Comparison of ENCODE assay signal across 13 cellular contexts in the genomic region with DNA sequence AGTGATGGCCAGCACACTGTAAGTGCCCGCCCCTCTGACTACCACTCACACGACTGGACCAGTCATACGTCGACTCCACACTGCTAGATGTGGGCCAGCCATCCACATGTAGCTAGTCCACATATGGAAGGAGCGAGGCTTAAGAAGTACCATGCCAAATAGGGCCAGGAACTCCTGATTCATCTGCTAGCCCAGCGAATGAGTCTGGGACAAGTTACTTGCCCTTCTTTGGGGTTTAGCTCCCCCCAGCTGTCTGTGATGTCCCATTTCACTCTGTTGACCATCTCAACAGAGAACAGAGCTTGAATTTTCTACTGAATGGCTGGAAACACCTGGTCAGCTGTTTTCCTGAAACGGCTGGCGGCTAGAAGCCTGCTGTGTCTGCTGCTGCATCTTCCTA. TPM values are rescaled to one million over a fixed set of nuclear protein-coding genes. Genes with fewer than 3 reads are reported as not detected.
DNase-seq lines count a peak whose midpoint lies in the region; ATAC-seq, FAIRE-seq and TF ChIP-seq lines count a peak whose summit lies in the region.
"Had no signal": no experiment of that assay in that cellular context is flagged by ENCODE, and none has a peak within 500 bp of the region (broad histone marks: within the 10 kb centered on the region; RNA-seq: fewer than 3 reads in every experiment).

No MANE protein-coding gene starts in this region.

- H3K4me3 ChIP-seq in breast epithelium, result peak overlapping the region in 2 of 3 donors; percentile 88 to 96
- no peak overlapping the region; a peak in 1 of 6 replicates for H3K4me3 ChIP-seq in HepG2 (replicated peaks in 1 of 3; ENCODE audit: insufficient read depth in 1 of 3, low read depth in 2 of 3, low read length in 3 of 3)
- H3K4me3 ChIP-seq in spleen, result peak overlapping the region in 1 of 8 donors; percentile 2

- TF ChIP-seq RAD21 in HepG2 (CRISPR knock-in tag; IDR thresholded peaks at IDR 0.05), result no peak

- H3K4me1 ChIP-seq in breast epithelium (peaks cover 20 to 24% of the 10 kb centered on the region in 2 donors), HepG2 (ENCODE audit: insufficient read depth, low read length) (peaks cover 87% of the 10 kb centered on the region), spleen (peaks cover 12 to 90% (median 45%) of the 10 kb centered on the region in 6 donors)

- no peak for FAIRE-seq in HepG2 (lab: Jason Lieb, UNC)
- FAIRE-seq: GM12891, urothelium cell line had no signal

- intact Hi-C loops in breast epithelium (cut with DNase I; ENCODE audit: low total_unique reads), result no loop called here
- intact Hi-C loops in HepG2 (cut with micrococcal nuclease; ENCODE audit: unreplicated experiment), result no loop called here
- intact Hi-C loops in spleen (cut with DNase I; ENCODE audit: low total_unique reads), result no loop called here

- no peak overlapping the region for H2AFZ ChIP-seq in HepG2 (ENCODE audit: low read length)

- H3K27ac ChIP-seq in breast epithelium (peak overlapping the region; percentile 97 to 99), HepG2 (ENCODE audit: extremely low read length, insufficient read depth, low read length) (peak overlapping the region; percentile 49), spleen (peak overlapping the region in 7 of 8 donors; percentile 44 to 93 (median 74))

- TF ChIP-seq EP300 in HepG2 (IDR thresholded peaks at IDR 0.05; ENCODE audit: low read depth in 2 of 2, low read length in 2 of 2), result no peak
- no peak for TF ChIP-seq EP300 in HepG2 (CRISPR knock-in tag; IDR thresholded peaks at IDR 0.05; ENCODE audit: borderline replicate concordance)

- in situ Hi-C loops in HepG2 (cut with HindIII; ENCODE audit: extremely low pct_ligation_motif_present, low pct_unique_long_range_greater_than_20kb), result no loop called here

- H3K4me2 ChIP-seq in HepG2 (ENCODE audit: low read depth, low read length), result peak overlapping the region; percentile 21

- WGBS in HepG2 (ENCODE audit: low lambda C conversion rate), result 78% methylated on average over 7 of the region's 8 CpGs
- WGBS in spleen, 5 donors, result 75 to 95% (median 89%) methylated on average over 8 of the region's 8 CpGs

- no peak for TF ChIP-seq CTCF in breast epithelium (IDR thresholded peaks at IDR 0.05)
- TF ChIP-seq CTCF in HepG2 (CRISPR knock-in tag; IDR thresholded peaks at IDR 0.05), result no peak
- no peak for TF ChIP-seq CTCF in spleen (IDR thresholded peaks at IDR 0.05 in 8 of 11, conservative IDR thresholded peaks at IDR 0.05 in 3 of 11)

- H3K27me3 ChIP-seq in breast epithelium (no peaks in the 10 kb centered on the region), HepG2 (ENCODE audit: control insufficient read depth in 1 of 2, insufficient read depth in 2 of 2, low read length in 2 of 2) (no peaks in the 10 kb centered on the region), spleen (replicated peaks in 1 of 7) (no peaks in the 10 kb centered on the region)

- no peaks in the 10 kb centered on the region for H4K20me1 ChIP-seq in HepG2 (ENCODE audit: insufficient read depth, low read length)

- DNase-seq in HCEC 1CT (peak; percentile 61), breast epithelium (ENCODE audit: low spot score in 2 of 2) (peak in 1 of 2 donors; percentile 66), HepG2 (ENCODE audit: low spot score) (no peak), spleen (peak; percentile 14), NCI-H526 (lab: John Stamatoyannopoulos, UW) (no peak)
- DNase-seq in stimulated activated CD4-positive, alpha-beta T cell treated with anti-CD3 and anti-CD28 coated beads, Interleukin-4, amount 100 ng/mL, for 1 hour, result no peak
- DNase-seq: activated naive CD4-positive, alpha-beta T cell treated with anti-CD3 and anti-CD28 coated beads for 36 hours; NCI-H1092; stimulated activated CD4-positive, alpha-beta T cell treated with anti-CD3 and anti-CD28 coated beads, Interleukin-2, amount 100 ng/mL, for 48 hours had no signal

- peak; percentile 3; the same call in 1 of the 3 replicates for ATAC-seq in HepG2
- ATAC-seq in HG02763 (IDR thresholded peaks at IDR 0.05; ENCODE audit: unreplicated experiment), result no peak
- ATAC-seq in HG02938 (IDR thresholded peaks at IDR 0.05; ENCODE audit: unreplicated experiment), result no peak

- TF ChIP-seq POLR2A in breast epithelium (IDR thresholded peaks at IDR 0.05) (no peak), HepG2 (IDR thresholded peaks at IDR 0.05; ENCODE audit: insufficient read depth in 1 of 2, low read depth in 2 of 2, low read length in 2 of 2) (no peak), spleen (IDR thresholded peaks at IDR 0.05) (no peak)

- H3K9ac ChIP-seq in HepG2 (ENCODE audit: insufficient read depth, low read depth, low read length), result no peak overlapping the region

- POLR2A ChIA-PET in HepG2 (lab: Yijun Ruan, JAX), result interaction anchor here (1.4 kb wide), 1 partner anchor 32 kb away, joined by 3 read pairs; a partner anchor contains a TSS

- H3K79me2 ChIP-seq in HepG2 (ENCODE audit: insufficient read depth, low read length), result no peaks in the 10 kb centered on the region

- no peaks in the 10 kb centered on the region for H3K36me3 ChIP-seq in breast epithelium
- H3K36me3 ChIP-seq in HepG2 (replicated peaks in 1 of 2; ENCODE audit: control insufficient read depth in 1 of 2, insufficient read depth in 2 of 2, low read length in 2 of 2), result no peaks in the 10 kb centered on the region
- peaks cover 0 to 52% (median 3%) of the 10 kb centered on the region in 6 donors for H3K36me3 ChIP-seq in spleen

- H3K9me3 ChIP-seq in breast epithelium (no peaks in the 10 kb centered on the region), HepG2 (ENCODE audit: low read length) (no peaks in the 10 kb centered on the region), spleen (no peaks in the 10 kb centered on the region)

- BruUV-seq in HepG2 (replicated peaks; lab: Mats Ljungman, UMichigan), result no TSS peak

- CTCF ChIA-PET in HepG2 (lab: Yijun Ruan, JAX; ENCODE audit: low intra/inter-chr PET ratio, low total read pairs), result interaction anchor here (1.6 kb wide), 1 partner anchor 12 kb away, joined by 3 read pairs; no protein-coding TSS in a partner anchor

RNA-seq across cellular contexts. Expression of a gene that starts 5.8 kb away (rescaled TPM):
- total RNA-seq in breast epithelium, result 1,000 to 10,000 TPM in 1 of 3 donors, 100 to 1,000 TPM in 2; 186 to 1,491 (median 767) TPM
- total RNA-seq in HepG2 (2016; rRNA removed; fragmentation: Illumina TruSeq; extraction: Trizol), result 68.9 and 70.8 TPM in 2 replicates
- total RNA-seq in HepG2 (2016; cell fraction: cytosol; rRNA removed; fragmentation: Illumina TruSeq; extraction: Trizol; ENCODE audit: low read depth), result 12.3 and 12.8 TPM in 2 replicates
- 66.1 and 69.5 TPM in 2 replicates for total RNA-seq in HepG2 (2016; cell fraction: insoluble cytoplasmic fraction; rRNA removed; fragmentation: Illumina TruSeq; extraction: Trizol)
- 28.9 and 33.8 TPM in 2 replicates for total RNA-seq in HepG2 (2016; cell fraction: membrane; rRNA removed; fragmentation: Illumina TruSeq; extraction: Trizol)
- total RNA-seq in HepG2 (2016; cell fraction: nucleus; rRNA removed; fragmentation: Illumina TruSeq; extraction: Trizol), result 35.6 and 44.2 TPM in 2 replicates
- 14.5 and 17.7 TPM in 2 replicates for polyA plus RNA-seq in HepG2 (2011; rRNA removed)
- polyA plus RNA-seq in HepG2 (2011; cell fraction: cytosol; rRNA removed), result 15.2 and 17.2 TPM in 2 replicates
- polyA plus RNA-seq in HepG2 (2011; cell fraction: nucleus; rRNA removed), result 10.9 and 14.9 TPM in 2 replicates
- polyA plus RNA-seq in HepG2 (2012), result 9.9 and 18.8 TPM in 2 replicates
- 15.3 and 18.6 TPM in 2 replicates for polyA plus RNA-seq in HepG2 (2016; cell fraction: cytosol; fragmentation: Illumina TruSeq; extraction: Trizol; ENCODE audit: low read depth)
- polyA plus RNA-seq in HepG2 (2016; cell fraction: insoluble cytoplasmic fraction; fragmentation: Illumina TruSeq; extraction: Trizol; ENCODE audit: low read depth), result 83.1 and 92.4 TPM in 2 replicates
- 29.6 and 30.8 TPM in 2 replicates for polyA plus RNA-seq in HepG2 (2016; cell fraction: membrane; fragmentation: Illumina TruSeq; extraction: Trizol; ENCODE audit: low read depth)
- polyA plus RNA-seq in HepG2 (2016; cell fraction: nucleus; fragmentation: Illumina TruSeq; extraction: Trizol; ENCODE audit: insufficient read depth, low read depth), result 54.3 and 54.9 TPM in 2 replicates
- 22.9 and 266 TPM in 2 replicates for polyA minus RNA-seq in HepG2 (2011; rRNA and poly(A)+ RNA removed; ENCODE audit: low replicate concordance)
- polyA minus RNA-seq in HepG2 (2011; cell fraction: cytosol; rRNA and poly(A)+ RNA removed), result 8.4 and 9.1 TPM in 2 replicates
- 9.1 and 11.7 TPM in 2 replicates for polyA minus RNA-seq in HepG2 (2011; cell fraction: nucleus; rRNA and poly(A)+ RNA removed)
- 100 to 1,000 TPM; 115 to 360 (median 188) TPM for total RNA-seq in spleen
- 100 to 1,000 TPM in 2 of 3 donors, 10 to 100 TPM in 1; 67.1 to 180 (median 108) TPM for polyA plus RNA-seq in spleen

RNA-seq across cellular contexts. Expression of a gene that starts 32.2 kb away (rescaled TPM):
- 100 to 1,000 TPM in 1 of 3 donors, 10 to 100 TPM in 2; 65.7 to 116 (median 92.7) TPM for total RNA-seq in breast epithelium
- 29.1 and 33.6 TPM in 2 replicates for total RNA-seq in HepG2 (2016; rRNA removed; fragmentation: Illumina TruSeq; extraction: Trizol)
- 13.4 and 13.7 TPM in 2 replicates for total RNA-seq in HepG2 (2016; cell fraction: cytosol; rRNA removed; fragmentation: Illumina TruSeq; extraction: Trizol; ENCODE audit: low read depth)
- 29.0 and 34.8 TPM in 2 replicates for total RNA-seq in HepG2 (2016; cell fraction: insoluble cytoplasmic fraction; rRNA removed; fragmentation: Illumina TruSeq; extraction: Trizol)
- 27.3 and 32.8 TPM in 2 replicates for total RNA-seq in HepG2 (2016; cell fraction: membrane; rRNA removed; fragmentation: Illumina TruSeq; extraction: Trizol)
- 15.5 and 17.9 TPM in 2 replicates for total RNA-seq in HepG2 (2016; cell fraction: nucleus; rRNA removed; fragmentation: Illumina TruSeq; extraction: Trizol)
- 16.7 and 25.1 TPM in 2 replicates for polyA plus RNA-seq in HepG2 (2011; rRNA removed)
- 18.1 and 31.9 TPM in 2 replicates for polyA plus RNA-seq in HepG2 (2011; cell fraction: cytosol; rRNA removed)
- polyA plus RNA-seq in HepG2 (2011; cell fraction: nucleus; rRNA removed), result 18.6 and 19.4 TPM in 2 replicates
- 6.9 and 12.1 TPM in 2 replicates for polyA plus RNA-seq in HepG2 (2012)
- 23.0 and 26.1 TPM in 2 replicates for polyA plus RNA-seq in HepG2 (2016; cell fraction: cytosol; fragmentation: Illumina TruSeq; extraction: Trizol; ENCODE audit: low read depth)
- polyA plus RNA-seq in HepG2 (2016; cell fraction: insoluble cytoplasmic fraction; fragmentation: Illumina TruSeq; extraction: Trizol; ENCODE audit: low read depth), result 47.7 and 53.8 TPM in 2 replicates
- 39.2 and 43.9 TPM in 2 replicates for polyA plus RNA-seq in HepG2 (2016; cell fraction: membrane; fragmentation: Illumina TruSeq; extraction: Trizol; ENCODE audit: low read depth)
- polyA plus RNA-seq in HepG2 (2016; cell fraction: nucleus; fragmentation: Illumina TruSeq; extraction: Trizol; ENCODE audit: insufficient read depth, low read depth), result 43.9 and 44.6 TPM in 2 replicates
- polyA minus RNA-seq in HepG2 (2011; rRNA and poly(A)+ RNA removed; ENCODE audit: low replicate concordance), result 16.2 and 21.4 TPM in 2 replicates
- 11.5 and 15.4 TPM in 2 replicates for polyA minus RNA-seq in HepG2 (2011; cell fraction: cytosol; rRNA and poly(A)+ RNA removed)
- 13.6 and 15.2 TPM in 2 replicates for polyA minus RNA-seq in HepG2 (2011; cell fraction: nucleus; rRNA and poly(A)+ RNA removed)
- 10 to 100 TPM in 3 of 7 donors, 1 to 10 TPM in 4; 3.7 to 17.4 (median 8.1) TPM for total RNA-seq in spleen
- polyA plus RNA-seq in spleen, result 1 to 10 TPM; 3.6 to 8.7 (median 5.6) TPM

RNA-seq across cellular contexts. Expression of a gene that starts 37.8 kb away (rescaled TPM):
- total RNA-seq in breast epithelium, result 10 to 100 TPM; 11.3 to 31.5 (median 22.7) TPM
- total RNA-seq in HepG2 (2016; rRNA removed; fragmentation: Illumina TruSeq; extraction: Trizol), result 0.01 TPM in 1 of 2 replicates, not detected in the other
- not detected in 2 replicates for total RNA-seq in HepG2 (2016; cell fraction: cytosol; rRNA removed; fragmentation: Illumina TruSeq; extraction: Trizol; ENCODE audit: low read depth)
- 0.02 TPM in 1 of 2 replicates, not detected in the other for total RNA-seq in HepG2 (2016; cell fraction: insoluble cytoplasmic fraction; rRNA removed; fragmentation: Illumina TruSeq; extraction: Trizol)
- under 0.01 TPM in 1 of 2 replicates, not detected in the other for total RNA-seq in HepG2 (2016; cell fraction: membrane; rRNA removed; fragmentation: Illumina TruSeq; extraction: Trizol)
- not detected in 2 replicates for total RNA-seq in HepG2 (2016; cell fraction: nucleus; rRNA removed; fragmentation: Illumina TruSeq; extraction: Trizol)
- 0.04 TPM in 1 of 2 replicates, not detected in the other for polyA plus RNA-seq in HepG2 (2011; rRNA removed)
- polyA plus RNA-seq in HepG2 (2011; cell fraction: cytosol; rRNA removed), result not detected in 2 replicates
- 0.03 TPM in 1 of 2 replicates, not detected in the other for polyA plus RNA-seq in HepG2 (2011; cell fraction: nucleus; rRNA removed)
- polyA plus RNA-seq in HepG2 (2012), result 0.01 TPM in 2 replicates
- polyA plus RNA-seq in HepG2 (2016; cell fraction: cytosol; fragmentation: Illumina TruSeq; extraction: Trizol; ENCODE audit: low read depth), result not detected in 2 replicates
- not detected in 2 replicates for polyA plus RNA-seq in HepG2 (2016; cell fraction: insoluble cytoplasmic fraction; fragmentation: Illumina TruSeq; extraction: Trizol; ENCODE audit: low read depth)
- not detected in 2 replicates for polyA plus RNA-seq in HepG2 (2016; cell fraction: membrane; fragmentation: Illumina TruSeq; extraction: Trizol; ENCODE audit: low read depth)
- not detected in 2 replicates for polyA plus RNA-seq in HepG2 (2016; cell fraction: nucleus; fragmentation: Illumina TruSeq; extraction: Trizol; ENCODE audit: insufficient read depth, low read depth)
- polyA minus RNA-seq in HepG2 (2011; rRNA and poly(A)+ RNA removed; ENCODE audit: low replicate concordance), result 0.04 and 0.75 TPM in 2 replicates
- polyA minus RNA-seq in HepG2 (2011; cell fraction: cytosol; rRNA and poly(A)+ RNA removed), result not detected in 2 replicates
- not detected in 2 replicates for polyA minus RNA-seq in HepG2 (2011; cell fraction: nucleus; rRNA and poly(A)+ RNA removed)
- 10 to 100 TPM; 15.7 to 37.2 (median 27.4) TPM for total RNA-seq in spleen
- polyA plus RNA-seq in spleen, result 1 to 10 TPM; 1.1 to 3.5 (median 1.2) TPM

Comparison
In these comparisons a context has a peak if more than half of its experiments do, and no peak if none do; other contexts are left out.
1. DNase-seq: peak in HCEC 1CT (single experiment) and spleen (single experiment); none in HepG2 (single experiment), stimulated activated CD4-positive, alpha-beta T cell treated with anti-CD3 and anti-CD28 coated beads, Interleukin-4, amount 100 ng/mL, for 1 hour (single experiment) and NCI-H526 (0 of 2).
2. H3K4me3 ChIP-seq: peak in breast epithelium (2 of 3); none in HepG2 (0 of 3).
3. RNA of a gene that starts 37.8 kb away (total RNA-seq): 15.7 to 37.2 TPM in spleen and 11.3 to 31.5 TPM in breast epithelium; under 0.01 to 0.02 TPM in HepG2; every median in the first group is over 10 times any median in the second.
4. Peak in every context shown above with its lines, with median percentiles within 50 percentile points of each other: H3K27ac ChIP-seq.